ENCODE assay signal across 8 cellular contexts in genomic region chr1:24384251-24385090, GRCh38. TPM values are rescaled to one million over a fixed set of nuclear protein-coding genes. Genes with fewer than 3 reads are reported as not detected.
A peak's percentile ranks its signal among the peaks of the same experiment; 100 is the strongest.
DNase-seq lines count a peak whose midpoint lies in the region; ATAC-seq, FAIRE-seq and TF ChIP-seq lines count a peak whose summit lies in the region.

No MANE protein-coding gene starts in this region.

- H3K27ac Mint-ChIP-seq in activated T-cell treated with anti-CD3 and anti-CD28 coated beads, Interleukin-2, amount 50 U/mL, for 72 hours, result peak overlapping the region; percentile 82

- ATAC-seq in HG02852 (IDR thresholded peaks at IDR 0.05; ENCODE audit: unreplicated experiment) (peak; percentile 82), HG02840 (IDR thresholded peaks at IDR 0.05; ENCODE audit: low FRiP score, unreplicated experiment) (no peak), SK-N-SH treated with all-trans-retinoic acid at 6 μM for 48 hours (no peak)
- ATAC-seq in activated T-cell treated with anti-CD3 and anti-CD28 coated beads, Interleukin-2, amount 50 U/mL, for 72 hours (replicated peaks in 1 of 2), result peak; percentile 86 to 91

- H3K27ac ChIP-seq in keratinocyte (ENCODE audit: control insufficient read depth, insufficient read depth, low read length), result peak overlapping the region; percentile 85

- H3K9ac ChIP-seq in keratinocyte (ENCODE audit: control insufficient read depth, extremely low read depth, insufficient read depth, low read length), result peak overlapping the region; percentile 60

- H3K9me3 ChIP-seq in keratinocyte (ENCODE audit: control insufficient read depth, low read depth, low read length), result no peaks in the 10 kb centered on the region

- H3K9me1 ChIP-seq in keratinocyte (ENCODE audit: control insufficient read depth, extremely low read depth, insufficient read depth, low read length), result no peaks in the 10 kb centered on the region

- H3K27me3 Mint-ChIP-seq in activated T-cell treated with anti-CD3 and anti-CD28 coated beads, Interleukin-2, amount 50 U/mL, for 72 hours (ENCODE audit: low read depth), result no peaks in the 10 kb centered on the region

- peak; percentile 67 for DNase-seq in GM10266 (ENCODE audit: extremely low spot score)
- DNase-seq in activated T-cell treated with anti-CD3 and anti-CD28 coated beads, Interleukin-2, amount 50 U/mL, for 72 hours, result peak; percentile 76 to 77
- DNase-seq in keratinocyte (ENCODE audit: low read depth, low spot score), result no peak
- DNase-seq in DMS 273 (lab: John Stamatoyannopoulos, UW; ENCODE audit: unreplicated experiment), result no peak
- DNase-seq in OCI-M2 (lab: John Stamatoyannopoulos, UW; ENCODE audit: unreplicated experiment), result no peak

- H3K36me3 Mint-ChIP-seq in activated T-cell treated with anti-CD3 and anti-CD28 coated beads, Interleukin-2, amount 50 U/mL, for 72 hours (ENCODE audit: insufficient read depth in 2 of 2), result peaks cover 1 to 7% of the 10 kb centered on the region in 2 donors

- peak overlapping the region in 2 of 3 experiments; percentile 21 to 28 for H3K4me3 ChIP-seq in keratinocyte (ENCODE audit: control insufficient read depth in 2 of 3, extremely low read depth in 1 of 3, insufficient read depth in 2 of 3, low read depth in 1 of 3, low read length in 3 of 3)

- peaks cover 33% of the 10 kb centered on the region for H3K4me1 Mint-ChIP-seq in activated T-cell treated with anti-CD3 and anti-CD28 coated beads, Interleukin-2, amount 50 U/mL, for 72 hours (ENCODE audit: low read depth)

- peaks cover 9 to 28% of the 10 kb centered on the region in 2 experiments for H3K36me3 ChIP-seq in keratinocyte (ENCODE audit: control insufficient read depth in 2 of 2, extremely low read depth in 1 of 2, insufficient read depth in 2 of 2, low read length in 2 of 2)

- dilution Hi-C loops in keratinocyte (cut with MboI; ENCODE audit: extremely low pct_ligation_motif_present, low sequenced_read_pairs), result no loop called here

- no peaks in the 10 kb centered on the region for H3K79me2 ChIP-seq in keratinocyte (ENCODE audit: control insufficient read depth, insufficient read depth, low read length)

- no peaks in the 10 kb centered on the region for H3K9me3 Mint-ChIP-seq in activated T-cell treated with anti-CD3 and anti-CD28 coated beads, Interleukin-2, amount 50 U/mL, for 72 hours

- no peaks in the 10 kb centered on the region for H3K27me3 ChIP-seq in keratinocyte (ENCODE audit: control insufficient read depth, extremely low read depth, insufficient read depth, low read length)

- H4K20me1 ChIP-seq in keratinocyte (ENCODE audit: control insufficient read depth, extremely low read depth, insufficient read depth, low read length), result no peaks in the 10 kb centered on the region

- peak overlapping the region; percentile 12 for H2AFZ ChIP-seq in keratinocyte (ENCODE audit: control insufficient read depth, low read length)

- H3K4me3 Mint-ChIP-seq in activated T-cell treated with anti-CD3 and anti-CD28 coated beads, Interleukin-2, amount 50 U/mL, for 72 hours, result peak overlapping the region; percentile 52 to 73

- H3K4me2 ChIP-seq in keratinocyte (ENCODE audit: control insufficient read depth, extremely low read depth, insufficient read depth, low read depth, low read length), result peak overlapping the region; percentile 74

- peak; percentile 95 for FAIRE-seq in keratinocyte (lab: Jason Lieb, UNC)

- TF ChIP-seq CTCF in GM10266 (IDR thresholded peaks at IDR 0.05; ENCODE audit: control insufficient read depth, insufficient read depth, low read depth, missing control alignments) (no peak), keratinocyte (optimal IDR thresholded peaks at IDR 0.05 in 1 of 3, IDR thresholded peaks at IDR 0.05 in 1 of 3, conservative IDR thresholded peaks at IDR 0.05 in 1 of 3; ENCODE audit: extremely low read depth in 1 of 3, insufficient read depth in 2 of 3, low read length in 3 of 3) (no peak)

- peaks cover 45% of the 10 kb centered on the region for H3K4me1 ChIP-seq in keratinocyte (ENCODE audit: control insufficient read depth, extremely low read depth, insufficient read depth, low read length)

TF ChIP-seq in SK-N-SH treated with all-trans-retinoic acid at 6 μM for 48 hours, 23 proteins besides CTCF, POLR2A, EP300 and RAD21:
- TF ChIP-seq PATZ1 (CRISPR knock-in tag; IDR thresholded peaks at IDR 0.05; ENCODE audit: borderline replicate concordance) (no peak), ZFP3 (CRISPR knock-in tag; IDR thresholded peaks at IDR 0.05) (no peak), TSHZ2 (CRISPR knock-in tag; IDR thresholded peaks at IDR 0.05) (no peak), ZNF565 (CRISPR knock-in tag; conservative IDR thresholded peaks at IDR 0.05; ENCODE audit: low read depth) (no peak), OSR1 (CRISPR knock-in tag; IDR thresholded peaks at IDR 0.05) (no peak), POU6F1 (CRISPR knock-in tag; IDR thresholded peaks at IDR 0.05; ENCODE audit: borderline replicate concordance, low read depth) (no peak), ARNTL (CRISPR knock-in tag; IDR thresholded peaks at IDR 0.05; ENCODE audit: borderline replicate concordance, low read depth) (no peak)

RNA-seq across cellular contexts. Expression of gene STPG1, which starts 29.1 kb away (rescaled TPM):
- 10 to 100 TPM; 13.0 to 17.8 TPM for total RNA-seq in activated T-cell treated with anti-CD3 and anti-CD28 coated beads, Interleukin-2, amount 50 U/mL, for 72 hours
- polyA plus RNA-seq in keratinocyte, result 15.3 to 16.9 TPM (median 16.6 TPM) in 3 replicates
- polyA plus RNA-seq in keratinocyte (2011; ENCODE audit: low read depth), result 6.5 TPM
- 14.6 and 19.3 TPM in 2 replicates for polyA plus RNA-seq in keratinocyte (2011; cell fraction: cytosol; rRNA removed)
- 20.6 TPM in 2 replicates for polyA plus RNA-seq in keratinocyte (2011; cell fraction: nucleus; rRNA removed)
- 8.2 and 12.3 TPM in 2 replicates for polyA plus RNA-seq in keratinocyte (2012; ENCODE audit: low replicate concordance)
- polyA minus RNA-seq in keratinocyte, result 8.8 to 12.6 TPM (median 10.7 TPM) in 3 replicates
- 3.6 TPM for polyA minus RNA-seq in keratinocyte (2011; cell fraction: cytosol; rRNA and poly(A)+ RNA removed)
- polyA minus RNA-seq in keratinocyte (2011; cell fraction: nucleus; rRNA and poly(A)+ RNA removed), result 9.4 and 16.4 TPM in 2 replicates

RNA-seq across cellular contexts. Expression of gene NIPAL3, which starts 31.1 kb away (rescaled TPM):
- 10 to 100 TPM; 54.1 to 68.7 TPM for total RNA-seq in activated T-cell treated with anti-CD3 and anti-CD28 coated beads, Interleukin-2, amount 50 U/mL, for 72 hours
- 30.5 to 42.1 TPM (median 37.3 TPM) in 3 replicates for polyA plus RNA-seq in keratinocyte
- 12.9 TPM for polyA plus RNA-seq in keratinocyte (2011; ENCODE audit: low read depth)
- polyA plus RNA-seq in keratinocyte (2011; cell fraction: cytosol; rRNA removed), result 39.1 and 42.7 TPM in 2 replicates
- 54.2 and 56.5 TPM in 2 replicates for polyA plus RNA-seq in keratinocyte (2011; cell fraction: nucleus; rRNA removed)
- 19.2 and 29.1 TPM in 2 replicates for polyA plus RNA-seq in keratinocyte (2012; ENCODE audit: low replicate concordance)
- 56.5 to 63.8 TPM (median 61.9 TPM) in 3 replicates for polyA minus RNA-seq in keratinocyte
- polyA minus RNA-seq in keratinocyte (2011; cell fraction: cytosol; rRNA and poly(A)+ RNA removed), result 43.9 TPM
- 51.6 and 76.6 TPM in 2 replicates for polyA minus RNA-seq in keratinocyte (2011; cell fraction: nucleus; rRNA and poly(A)+ RNA removed)

Comparison
In these comparisons a context has a peak if more than half of its experiments do, and no peak if none do; other contexts are left out.
1. DNase-seq: peak in GM10266 (single experiment) and activated T-cell treated with anti-CD3 and anti-CD28 coated beads, Interleukin-2, amount 50 U/mL, for 72 hours (2 of 2); none in keratinocyte (single experiment), DMS 273 (single experiment) and OCI-M2 (single experiment).
2. ATAC-seq: peak in HG02852 (single experiment) and activated T-cell treated with anti-CD3 and anti-CD28 coated beads, Interleukin-2, amount 50 U/mL, for 72 hours (2 of 2); none in HG02840 (single experiment) and SK-N-SH treated with all-trans-retinoic acid at 6 μM for 48 hours (single experiment).